ENCODE assay signal across 1 cellular context in the genomic region with DNA sequence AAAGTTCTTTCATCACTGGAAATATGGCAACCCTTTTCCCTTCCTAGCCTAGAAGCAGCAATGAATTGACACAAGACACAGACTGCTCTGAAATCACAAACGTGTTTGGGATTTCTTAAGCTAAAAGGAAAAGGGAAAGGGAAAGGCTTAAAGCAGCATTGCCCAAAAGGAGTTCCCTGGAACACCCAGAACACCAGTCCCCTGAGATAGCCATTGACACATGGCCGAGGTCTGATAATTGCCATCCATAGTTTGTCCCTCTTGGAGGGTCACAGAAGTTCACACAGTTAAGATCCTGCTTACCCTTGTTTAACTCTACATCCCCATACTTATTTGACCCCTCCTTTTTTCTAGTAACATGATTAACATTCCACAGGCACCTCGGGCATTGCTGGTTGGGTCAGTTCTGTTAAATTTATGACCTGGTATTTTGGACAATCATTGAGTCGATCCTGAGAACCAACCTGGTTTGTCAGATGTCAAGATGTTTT.
TF ChIP-seq lines count a peak whose summit lies in the region.

No MANE protein-coding gene starts in this region.

TF ChIP-seq in HepG2, 621 proteins besides CTCF, POLR2A, EP300 and RAD21:
- TF ChIP-seq ZNF543 (CRISPR knock-in tag; IDR thresholded peaks at IDR 0.05) = no peak
- no peak for TF ChIP-seq ZMYM4 (CRISPR knock-in tag; IDR thresholded peaks at IDR 0.05)
- TF ChIP-seq ZNF296 (CRISPR knock-in tag; conservative IDR thresholded peaks at IDR 0.05) = no peak
- TF ChIP-seq CREBL2 (CRISPR knock-in tag; IDR thresholded peaks at IDR 0.05; ENCODE audit: borderline replicate concordance) = no peak
- no peak for TF ChIP-seq ZNF160 (CRISPR knock-in tag; IDR thresholded peaks at IDR 0.05)
- no peak for TF ChIP-seq MIER2 (CRISPR knock-in tag; IDR thresholded peaks at IDR 0.05)
- no peak for TF ChIP-seq ZNF224 (CRISPR knock-in tag; IDR thresholded peaks at IDR 0.05)
- no peak for TF ChIP-seq EED (CRISPR knock-in tag; IDR thresholded peaks at IDR 0.05)
- no peak for TF ChIP-seq FUBP1 (CRISPR knock-in tag; IDR thresholded peaks at IDR 0.05; ENCODE audit: borderline replicate concordance)
- TF ChIP-seq MLXIP (CRISPR knock-in tag; IDR thresholded peaks at IDR 0.05; ENCODE audit: borderline replicate concordance) = no peak
- TF ChIP-seq FLYWCH1 (CRISPR knock-in tag; IDR thresholded peaks at IDR 0.05) = no peak
- TF ChIP-seq RBFOX2 (IDR thresholded peaks at IDR 0.05; ENCODE audit: low read depth, low read length) = no peak
